ENCODE assay signal across 8 cellular contexts in the genomic region with DNA sequence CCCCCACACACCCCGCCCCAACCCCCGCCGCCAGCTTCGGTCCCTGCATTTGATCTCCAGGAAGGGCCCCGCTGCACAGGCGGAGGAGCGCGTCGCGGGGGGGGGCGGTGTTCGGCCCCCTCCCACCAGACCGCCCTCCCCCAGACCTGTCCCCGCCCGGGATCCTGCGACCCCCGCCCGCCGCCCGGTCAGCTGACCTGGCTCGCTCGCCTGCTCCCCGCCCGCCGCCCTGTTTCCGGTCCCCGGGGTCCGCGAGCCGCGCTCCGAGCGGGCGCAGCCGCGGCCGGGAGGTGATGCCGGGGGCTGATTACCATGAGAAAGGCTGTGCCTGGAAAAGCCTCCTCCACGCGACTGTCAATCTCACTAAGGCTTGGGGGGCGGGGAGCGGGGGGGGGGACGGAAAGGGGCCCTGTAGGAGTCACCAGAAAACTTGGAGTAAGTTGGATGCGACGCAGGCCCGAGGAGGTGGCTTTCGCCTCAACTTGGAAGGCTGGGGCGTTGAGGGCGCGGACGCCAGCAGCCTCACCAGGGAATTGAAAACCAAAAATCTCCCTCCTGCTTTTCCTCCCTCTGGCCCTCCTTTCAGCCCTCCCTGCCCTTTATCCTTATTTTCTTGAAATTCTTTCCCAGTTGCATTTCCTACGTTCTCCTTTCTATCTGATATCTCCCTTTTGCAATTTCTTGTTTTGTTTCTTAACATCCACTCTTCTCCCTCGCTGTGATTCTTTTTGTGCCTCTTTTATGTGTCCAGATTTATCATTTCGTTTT. TPM values are rescaled to one million over a fixed set of nuclear protein-coding genes. Genes with fewer than 3 reads are reported as not detected.
DNase-seq lines count a peak whose midpoint lies in the region; ATAC-seq and TF ChIP-seq lines count a peak whose summit lies in the region.

No MANE protein-coding gene starts in this region.

- H2AFZ ChIP-seq in KMS-11 (ENCODE audit: low read depth) (no peak overlapping the region), PC-9 (no peak overlapping the region)

- H3K4me1 ChIP-seq in BLaER1 (peaks cover 40% of the 10 kb centered on the region), KMS-11 (ENCODE audit: low read depth, poor library complexity, severe bottlenecking) (peaks cover 7% of the 10 kb centered on the region), ovary (ENCODE audit: insufficient read depth) (peaks cover 6% of the 10 kb centered on the region), PC-9 (replicated peaks; ENCODE audit: insufficient read depth) (no peaks in the 10 kb centered on the region)

- DNase-seq in Right ventricle myocardium superior: peak; percentile 84
- peak; percentile 71 to 80 (median 77) for DNase-seq in ovary
- DNase-seq in NCI-H2196 (lab: John Stamatoyannopoulos, UW; ENCODE audit: unreplicated experiment): no peak
- no peak for DNase-seq in PC-9

- no peaks in the 10 kb centered on the region for H3K9me2 ChIP-seq in PC-9 (ENCODE audit: insufficient read depth)

- no peaks in the 10 kb centered on the region for H3K9me3 Mint-ChIP-seq in activated T-helper 17 cell treated with anti-CD3 and anti-CD28 coated beads, Interleukin-2, amount 50 U/mL, for 72 hours

- TF ChIP-seq CTCF in KMS-11 (conservative IDR thresholded peaks at IDR 0.05; ENCODE audit: low read depth, low read length) (no peak), ovary (IDR thresholded peaks at IDR 0.05) (no peak), PC-9 (conservative IDR thresholded peaks at IDR 0.05) (no peak)

- H3K27ac ChIP-seq in BLaER1 (peak overlapping the region; percentile 51), KMS-11 (no peak overlapping the region), ovary (peak overlapping the region; percentile 90 to 93), PC-9 (no peak overlapping the region)

- no peaks in the 10 kb centered on the region for H3K79me2 ChIP-seq in KMS-11 (ENCODE audit: insufficient read depth, low read depth)
- no peaks in the 10 kb centered on the region for H3K79me2 ChIP-seq in PC-9 (ENCODE audit: low read depth)

- no peak for TF ChIP-seq EP300 in ovary (IDR thresholded peaks at IDR 0.05)

- POLR2A ChIA-PET in PC-9 (lab: Charles Lee; ENCODE audit: unreplicated experiment): no interaction called here

- peak; percentile 55 for ATAC-seq in activated T-helper 17 cell treated with anti-CD3 and anti-CD28 coated beads, Interleukin-2, amount 50 U/mL, for 72 hours (replicated peaks)
- ATAC-seq in Right ventricle myocardium superior (ENCODE audit: poor library complexity) (peak; percentile 54), GM18858 (IDR thresholded peaks at IDR 0.05; ENCODE audit: unreplicated experiment) (no peak)

- no peaks in the 10 kb centered on the region for H3K9me3 ChIP-seq in BLaER1
- H3K9me3 ChIP-seq in ovary: no peaks in the 10 kb centered on the region
- H3K9me3 ChIP-seq in PC-9 (ENCODE audit: insufficient read depth, low read depth): no peaks in the 10 kb centered on the region

- H3K36me3 ChIP-seq in BLaER1 (no peaks in the 10 kb centered on the region), KMS-11 (ENCODE audit: insufficient read depth) (no peaks in the 10 kb centered on the region), ovary (no peaks in the 10 kb centered on the region), PC-9 (ENCODE audit: low read depth) (no peaks in the 10 kb centered on the region)

- peak overlapping the region; percentile 14 for H3K27ac Mint-ChIP-seq in activated T-helper 17 cell treated with anti-CD3 and anti-CD28 coated beads, Interleukin-2, amount 50 U/mL, for 72 hours

- H3K4me2 ChIP-seq in BLaER1 (peak overlapping the region; percentile 96), KMS-11 (0 out of 2 replicates have a peak overlapping the region, but pooled peaks have one; percentile 25), PC-9 (no peak overlapping the region)

- peak overlapping the region; percentile 69; the same call in 1 of the 2 replicates for H3K9ac ChIP-seq in BLaER1
- 0 out of 2 replicates have a peak overlapping the region, but pooled peaks have one; percentile 15 for H3K9ac ChIP-seq in KMS-11

- no peaks in the 10 kb centered on the region for H3F3A ChIP-seq in PC-9 (ENCODE audit: insufficient read depth, low read depth)

- WGBS in ovary, 3 donors: 0 to 1% (median 1%) methylated on average over 40 to 54 of the region's 54 CpGs

- no peak for TF ChIP-seq POLR2A in ovary (IDR thresholded peaks at IDR 0.05)

- no peaks in the 10 kb centered on the region for H3K27me3 ChIP-seq in BLaER1
- no peaks in the 10 kb centered on the region for H3K27me3 ChIP-seq in KMS-11 (ENCODE audit: insufficient read depth, low read depth)
- H3K27me3 ChIP-seq in ovary: no peaks in the 10 kb centered on the region
- H3K27me3 ChIP-seq in PC-9 (ENCODE audit: insufficient read depth, low read depth): peaks cover 4% of the 10 kb centered on the region; the same call in 1 of the 2 replicates

- CTCF ChIA-PET in PC-9 (lab: Charles Lee): interaction anchor here (0.6 kb wide), 1 partner anchor 199 kb away, joined by 4 read pairs; no protein-coding TSS in a partner anchor

- BruUV-seq in PC-9 (replicated peaks; lab: Mats Ljungman, UMichigan): no TSS peak

- peaks cover 32% of the 10 kb centered on the region for H3K27me3 Mint-ChIP-seq in activated T-helper 17 cell treated with anti-CD3 and anti-CD28 coated beads, Interleukin-2, amount 50 U/mL, for 72 hours

- peak overlapping the region; percentile 82 for H3K4me3 Mint-ChIP-seq in activated T-helper 17 cell treated with anti-CD3 and anti-CD28 coated beads, Interleukin-2, amount 50 U/mL, for 72 hours

- no peaks in the 10 kb centered on the region for H4K20me1 ChIP-seq in BLaER1
- no peaks in the 10 kb centered on the region for H4K20me1 ChIP-seq in KMS-11 (ENCODE audit: insufficient read depth)
- H4K20me1 ChIP-seq in PC-9 (ENCODE audit: insufficient read depth): no peaks in the 10 kb centered on the region

- intact Hi-C loops in Right ventricle myocardium superior (cut with DNase I) (no loop called here), ovary (cut with DNase I) (loop anchor here in 1 of 4 donors (5.0 to 10.0 kb wide), 2 partner anchors 1012 to 1230 kb away; no protein-coding TSS in a partner anchor), PC-9 (cut with micrococcal nuclease; ENCODE audit: unreplicated experiment) (no loop called here)

- peaks cover 7% of the 10 kb centered on the region for H3K36me3 Mint-ChIP-seq in activated T-helper 17 cell treated with anti-CD3 and anti-CD28 coated beads, Interleukin-2, amount 50 U/mL, for 72 hours (ENCODE audit: low read depth)

- H3K4me3 ChIP-seq in BLaER1 (peak overlapping the region; percentile 71), KMS-11 (IDR thresholded peaks at IDR 0.05; ENCODE audit: insufficient read depth, low read depth, low read length) (no peak overlapping the region), ovary (peak overlapping the region; percentile 51), PC-9 (no peak overlapping the region)

- peaks cover 10% of the 10 kb centered on the region for H3K4me1 Mint-ChIP-seq in activated T-helper 17 cell treated with anti-CD3 and anti-CD28 coated beads, Interleukin-2, amount 50 U/mL, for 72 hours

RNA-seq across cellular contexts. Expression of a gene that starts 4.5 kb away (rescaled TPM):
- 10 to 100 TPM; 27.6 to 44.1 TPM for total RNA-seq in activated T-helper 17 cell treated with anti-CD3 and anti-CD28 coated beads, Interleukin-2, amount 50 U/mL, for 72 hours
- total RNA-seq in Right ventricle myocardium superior (81.0 TPM), ovary (100 to 1,000 TPM in 6 of 7 donors, 10 to 100 TPM in 1; 55.3 to 250 (median 186) TPM), PC-9 (2021) (0.09 and 0.95 TPM in 2 replicates)
- 10 to 100 TPM; 57.0 to 84.8 TPM for polyA plus RNA-seq in ovary

Comparison
In these comparisons a context has a peak if more than half of its experiments do, and no peak if none do; other contexts are left out.
1. H3K27ac ChIP-seq: peak in BLaER1 (single experiment) and ovary (2 of 2); none in KMS-11 (single experiment) and PC-9 (single experiment).
2. H3K4me3 ChIP-seq: peak in BLaER1 (single experiment) and ovary (single experiment); none in KMS-11 (single experiment) and PC-9 (single experiment).
3. DNase-seq: peak in Right ventricle myocardium superior (single experiment) and ovary (5 of 5); none in NCI-H2196 (single experiment) and PC-9 (0 of 2).
4. RNA of a gene that starts 4.5 kb away (total RNA-seq): 55.3 to 250 TPM in ovary, 81.0 TPM in Right ventricle myocardium superior (single experiment) and 27.6 to 44.1 TPM in activated T-helper 17 cell treated with anti-CD3 and anti-CD28 coated beads, Interleukin-2, amount 50 U/mL, for 72 hours; 0.09 to 0.95 TPM in PC-9; every median in the first group is over 10 times any median in the second.